1 cellular context compared by ENCODE assay signal in the genomic region with DNA sequence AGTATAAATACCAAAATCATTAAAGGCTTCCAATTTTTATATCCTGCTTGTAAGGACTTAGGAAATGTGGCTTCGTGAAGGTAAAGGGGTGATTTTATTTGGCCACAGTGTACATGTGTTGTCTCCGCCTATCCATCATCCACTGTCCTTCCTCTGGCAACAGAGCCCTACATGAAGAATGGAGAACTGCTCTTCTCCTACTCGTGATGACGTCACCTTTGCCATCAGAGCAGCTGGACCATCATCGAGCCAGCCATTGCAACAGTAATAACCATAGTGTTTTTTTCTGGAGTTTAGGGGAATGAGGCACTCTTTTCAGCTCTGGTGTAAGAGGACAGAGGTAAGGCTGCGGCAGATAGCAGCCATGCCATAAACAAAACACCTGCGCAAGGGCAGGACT.
TF ChIP-seq lines count a peak whose summit lies in the region.

No MANE protein-coding gene starts in this region.

TF ChIP-seq in GM12878, 131 proteins besides CTCF, POLR2A, EP300 and RAD21:
- no peak for TF ChIP-seq TCF12 (IDR thresholded peaks at IDR 0.05; ENCODE audit: low read depth, low read length)
- no peak for TF ChIP-seq NFYA (IDR thresholded peaks at IDR 0.05; ENCODE audit: borderline replicate concordance, low read depth, low read length)
- TF ChIP-seq RAD51 (IDR thresholded peaks at IDR 0.05) = no peak
- no peak for TF ChIP-seq MEF2A (IDR thresholded peaks at IDR 0.05; ENCODE audit: insufficient read depth, low read depth, low read length)
- TF ChIP-seq STAT1 (conservative IDR thresholded peaks at IDR 0.05) = no peak
- TF ChIP-seq BRCA1 (IDR thresholded peaks at IDR 0.05; ENCODE audit: low read depth, low read length) = no peak
- no peak for TF ChIP-seq SREBF1 (IDR thresholded peaks at IDR 0.05; ENCODE audit: low read length)
- no peak for TF ChIP-seq CHD1 (IDR thresholded peaks at IDR 0.05; ENCODE audit: low read depth, low read length)
- no peak for TF ChIP-seq ZNF384 (IDR thresholded peaks at IDR 0.05; ENCODE audit: borderline replicate concordance, low read depth, low read length)
- no peak for TF ChIP-seq BACH1 (IDR thresholded peaks at IDR 0.05; ENCODE audit: borderline replicate concordance)
